ENCODE assay signal across 16 cellular contexts in the genomic region with DNA sequence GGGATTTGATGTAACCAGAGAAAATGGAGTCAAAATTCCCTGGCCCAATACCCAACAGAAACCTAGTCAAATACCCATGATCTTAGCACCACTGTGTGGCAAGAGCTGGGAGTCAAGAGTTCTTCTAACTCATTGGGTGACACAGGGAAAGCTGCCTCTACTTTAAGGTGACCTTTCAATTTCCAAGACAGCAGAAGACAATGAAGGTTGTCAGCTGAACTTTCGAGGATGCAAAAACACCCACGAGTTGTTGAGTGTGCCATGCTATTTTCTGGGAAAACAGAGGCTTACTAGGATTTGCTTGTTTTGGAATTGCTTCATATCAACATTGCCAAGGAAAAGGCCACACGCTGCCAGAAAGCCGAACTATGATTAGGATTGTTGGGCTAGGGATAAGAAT.
DNase-seq lines count a peak whose midpoint lies in the region; ATAC-seq and TF ChIP-seq lines count a peak whose summit lies in the region.
"Had no signal": no experiment of that assay in that cellular context is flagged by ENCODE, and none has a peak within 500 bp of the region (broad histone marks: within the 10 kb centered on the region; RNA-seq: fewer than 3 reads in every experiment).

No MANE protein-coding gene starts in this region.

- intact Hi-C loops in Right ventricle myocardium superior (cut with DNase I) = no loop called here
- intact Hi-C loops in left ventricle myocardium inferior (cut with micrococcal nuclease) = no loop called here
- intact Hi-C loops in right lobe of liver (cut with DNase I) = no loop called here
- intact Hi-C loops in aorta (cut with DNase I) = loop anchor here (5.0 kb wide), 1 partner anchor 60 kb away; a partner anchor contains a TSS

- H3K27ac Mint-ChIP-seq in endodermal cell = no peak overlapping the region
- H3K27ac Mint-ChIP-seq: immature natural killer cell had no signal

- H3K9me3 ChIP-seq in left ventricle myocardium inferior (replicated peaks) (no peaks in the 10 kb centered on the region), endodermal cell (ENCODE audit: control insufficient read depth, low read length) (no peaks in the 10 kb centered on the region), right lobe of liver (no peaks in the 10 kb centered on the region), aorta (ENCODE audit: control insufficient read depth, low read length) (no peaks in the 10 kb centered on the region)
- H3K9me3 ChIP-seq: HAP-1, uterus had no signal

- no peaks in the 10 kb centered on the region for H3K36me3 ChIP-seq in left ventricle myocardium inferior
- no peaks in the 10 kb centered on the region for H3K36me3 ChIP-seq in endodermal cell (ENCODE audit: control insufficient read depth, insufficient read depth, low read length)
- H3K36me3 ChIP-seq in right lobe of liver = no peaks in the 10 kb centered on the region
- no peaks in the 10 kb centered on the region for H3K36me3 ChIP-seq in aorta (ENCODE audit: control insufficient read depth in 1 of 2, insufficient read depth in 2 of 2, low read length in 1 of 2)
- H3K36me3 ChIP-seq: HAP-1, uterus had no signal

- H3K4me3 ChIP-seq in left ventricle myocardium inferior = no peak overlapping the region
- H3K4me3 ChIP-seq in endodermal cell (ENCODE audit: low read length) = no peak overlapping the region
- no peak overlapping the region for H3K4me3 ChIP-seq in right lobe of liver
- H3K4me3 ChIP-seq in aorta (ENCODE audit: low read length in 2 of 2) = no peak overlapping the region
- H3K4me3 ChIP-seq: HAP-1, uterus had no signal

- H3K9me3 Mint-ChIP-seq in endodermal cell = no peaks in the 10 kb centered on the region
- H3K9me3 Mint-ChIP-seq: immature natural killer cell, neural crest cell had no signal

- DNase-seq in Right ventricle myocardium superior (no peak), left ventricle myocardium inferior (no peak), endodermal cell (no peak), right lobe of liver (peak in 1 of 3 donors; percentile 57), aorta (peak in 1 of 2 donors; percentile 46), epidermal melanocyte (ENCODE audit: insufficient read length, low spot score) (no peak)
- DNase-seq: activated T-cell treated with anti-CD3 and anti-CD28 coated beads for 4 hours; DMS53; NCI-H2171 treated with DMSO at 0.1 percent for 48 hours; stimulated activated CD4-positive, alpha-beta T cell treated with anti-CD3 and anti-CD28 coated beads, Interleukin-12 subunit alpha, Interleukin-12 subunit beta, amount 100 ng/mL, for 4 hours; uterus had no signal

- H3K27ac ChIP-seq in left ventricle myocardium inferior (replicated peaks) (no peak overlapping the region), endodermal cell (ENCODE audit: low read depth, low read length) (no peak overlapping the region), right lobe of liver (no peak overlapping the region), aorta (ENCODE audit: low read depth in 1 of 2, low read length in 2 of 2) (no peak overlapping the region)
- H3K27ac ChIP-seq: uterus had no signal

- H3K9ac ChIP-seq in endodermal cell (ENCODE audit: extremely low read depth, low read length, poor library complexity, severe bottlenecking) = no peak overlapping the region

- TF ChIP-seq POLR2A in right lobe of liver (IDR thresholded peaks at IDR 0.05) = no peak

- peaks cover 8% of the 10 kb centered on the region for H3K27me3 Mint-ChIP-seq in endodermal cell (ENCODE audit: insufficient read depth)

- H3K4me1 ChIP-seq in left ventricle myocardium inferior = no peaks in the 10 kb centered on the region
- no peaks in the 10 kb centered on the region for H3K4me1 ChIP-seq in endodermal cell (ENCODE audit: control insufficient read depth, insufficient read depth, low read length)
- H3K4me1 ChIP-seq in right lobe of liver = peaks cover 0 to 9% (median 0%) of the 10 kb centered on the region in 4 donors
- H3K4me1 ChIP-seq in aorta (ENCODE audit: control insufficient read depth in 1 of 2, insufficient read depth in 2 of 2, low read length in 2 of 2) = peaks cover 0 to 2% of the 10 kb centered on the region in 2 donors
- H3K4me1 ChIP-seq: HAP-1, uterus had no signal

- no peaks in the 10 kb centered on the region for H3K36me3 Mint-ChIP-seq in endodermal cell (ENCODE audit: low read depth)
- H3K36me3 Mint-ChIP-seq: immature natural killer cell had no signal

- ATAC-seq in Right ventricle myocardium superior (ENCODE audit: poor library complexity) = peak; percentile 46
- peak; percentile 92 to 96 (median 94) for ATAC-seq in right lobe of liver
- ATAC-seq in aorta (ENCODE audit: low FRiP score) = peak; percentile 56
- ATAC-seq in HG03095 (IDR thresholded peaks at IDR 0.05; ENCODE audit: unreplicated experiment) = no peak
- ATAC-seq in HG03469 (IDR thresholded peaks at IDR 0.05; ENCODE audit: unreplicated experiment) = no peak

- peaks cover 16% of the 10 kb centered on the region for H3K27me3 ChIP-seq in left ventricle myocardium inferior (ENCODE audit: low read depth)
- no peaks in the 10 kb centered on the region for H3K27me3 ChIP-seq in endodermal cell (ENCODE audit: control insufficient read depth, insufficient read depth, low read length, poor library complexity, severe bottlenecking)
- peaks cover 0 to 27% of the 10 kb centered on the region in 2 donors for H3K27me3 ChIP-seq in right lobe of liver
- no peaks in the 10 kb centered on the region for H3K27me3 ChIP-seq in aorta (ENCODE audit: control insufficient read depth in 1 of 2, insufficient read depth in 2 of 2, low read length in 1 of 2)
- H3K27me3 ChIP-seq: uterus had no signal

- TF ChIP-seq CTCF in left ventricle myocardium inferior (IDR thresholded peaks at IDR 0.05; ENCODE audit: borderline replicate concordance) (no peak), endodermal cell (conservative IDR thresholded peaks at IDR 0.05) (peak; percentile 31), right lobe of liver (IDR thresholded peaks at IDR 0.05) (no peak)

- H3K4me3 Mint-ChIP-seq in endodermal cell = no peak overlapping the region
- H3K4me3 Mint-ChIP-seq: immature natural killer cell, neural crest cell had no signal

- no peaks in the 10 kb centered on the region for H3K4me1 Mint-ChIP-seq in endodermal cell
- H3K4me1 Mint-ChIP-seq: immature natural killer cell, neural crest cell had no signal

- WGBS in endodermal cell (ENCODE audit: insufficient coverage in 1 of 2, insufficient read length in 1 of 2), 2 experiments = 92 to 95% methylated on average over 4 of the region's 4 CpGs
- WGBS in right lobe of liver (ENCODE audit: insufficient coverage, low coverage, low lambda C conversion rate, missing lambda C conversion rate) = 18% methylated on average over 4 of the region's 4 CpGs
- WGBS in aorta, 2 donors = 3 to 6% methylated on average over 4 of the region's 4 CpGs

Comparison
In these comparisons a context has a peak if more than half of its experiments do, and no peak if none do; other contexts are left out.
1. ATAC-seq: peak in Right ventricle myocardium superior (single experiment), right lobe of liver (4 of 4) and aorta (single experiment); none in HG03095 (single experiment) and HG03469 (single experiment).
2. intact Hi-C loops: an anchor here in aorta (5.0 kb wide); none called in Right ventricle myocardium superior, left ventricle myocardium inferior and right lobe of liver.